In the genomic region with DNA sequence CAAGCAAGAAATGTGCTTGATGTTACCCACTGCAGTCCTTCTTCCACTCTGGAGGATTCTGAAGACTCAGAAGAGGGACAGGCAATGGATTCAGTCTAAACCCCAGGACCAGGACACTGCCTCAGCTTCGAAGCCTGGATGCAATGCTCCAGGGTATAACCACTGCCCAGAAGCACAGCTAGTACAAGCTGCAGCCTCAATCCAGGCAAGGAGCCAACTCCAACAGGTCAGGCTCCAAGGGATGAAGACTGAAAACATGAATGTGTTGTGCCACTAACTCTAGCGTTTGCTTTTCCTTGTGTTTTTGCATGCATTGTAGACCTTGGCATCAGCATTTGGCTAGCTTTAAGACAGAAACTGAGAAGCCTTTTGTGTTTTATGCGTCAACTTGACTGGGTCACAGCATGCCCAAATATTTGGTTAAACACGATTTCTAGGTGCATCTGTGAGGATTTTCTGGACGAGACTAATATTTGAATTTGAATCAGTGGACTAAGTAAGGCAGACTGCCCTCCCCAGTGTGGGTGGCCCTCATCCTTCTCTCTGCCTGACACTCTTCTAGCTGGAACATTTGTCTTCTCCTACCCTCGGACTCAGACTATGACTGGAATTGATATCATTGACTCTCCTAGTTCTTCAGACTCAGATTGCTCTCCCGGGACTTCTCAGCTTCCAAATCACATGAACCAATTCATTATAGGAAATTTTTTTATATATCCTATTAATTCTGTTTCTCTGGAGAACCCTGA, we compare ENCODE assay signal across 18 cellular contexts. TPM values are rescaled to one million over a fixed set of nuclear protein-coding genes. Genes with fewer than 3 reads are reported as not detected.
DNase-seq lines count a peak whose midpoint lies in the region; ATAC-seq and TF ChIP-seq lines count a peak whose summit lies in the region.
"Had no signal": no experiment of that assay in that cellular context is flagged by ENCODE, and none has a peak within 500 bp of the region (broad histone marks: within the 10 kb centered on the region; RNA-seq: fewer than 3 reads in every experiment).

No MANE protein-coding gene starts in this region.

- DNase-seq in PC-3 (no peak), esophagus muscularis mucosa (ENCODE audit: extremely low spot score) (no peak), right lobe of liver (peak; percentile 76 to 89 (median 82)), tibial artery (peak; percentile 91), SK-N-SH (no peak), HuH-7.5 (ENCODE audit: low spot score) (no peak), KG1 (lab: John Stamatoyannopoulos, UW) (no peak)
- DNase-seq: activated CD4-positive, alpha-beta T cell treated with anti-CD3 and anti-CD28 coated beads, Interleukin-2, amount 10 ng/mL, durations not matched to agents 7 days and 5 days; EL; endodermal cell; left colon; naive thymus-derived CD8-positive, alpha-beta T cell; NCI-H1694; NCI-H748 treated with DMSO at 0.1 percent for 48 hours; stimulated activated naive CD4-positive, alpha-beta T cell treated with Interleukin-2 at 50 U/mL for 16 hours had no signal

- H3F3A ChIP-seq in PC-3 (ENCODE audit: low read length, unreplicated experiment) (no peaks in the 10 kb centered on the region), SK-N-SH (replicated peaks; ENCODE audit: insufficient read depth) (no peaks in the 10 kb centered on the region)

- CTCF ChIA-PET in PC-3 (lab: Charles Lee): no interaction called here
- CTCF ChIA-PET in SK-N-SH (lab: Yijun Ruan, JAX): interaction anchor here (1.1 to 5.2 kb wide), 4 partner anchors 14 to 116 kb away, joined by 3 to 57 read pairs (median 7); no protein-coding TSS in a partner anchor

- H2AFZ ChIP-seq in PC-3 (ENCODE audit: low read length) (no peak overlapping the region), SK-N-SH (ENCODE audit: low read depth) (no peak overlapping the region)

- intact Hi-C loops in PC-3 (cut with micrococcal nuclease): no loop called here
- intact Hi-C loops in esophagus muscularis mucosa (cut with DNase I): loop anchor here (10.0 kb wide), 1 partner anchor 215 kb away; no protein-coding TSS in a partner anchor
- intact Hi-C loops in right lobe of liver (cut with DNase I): loop anchor here in 1 of 2 donors (5.0 kb wide), 1 partner anchor 47 kb away; no protein-coding TSS in a partner anchor
- intact Hi-C loops in tibial artery (cut with DNase I; ENCODE audit: low total_unique reads): loop anchor here (5.0 kb wide), 3 partner anchors 47 to 167 kb away; no protein-coding TSS in a partner anchor

- ATAC-seq in PC-3 (peak; percentile 46), right lobe of liver (peak; percentile 76 to 89 (median 85)), HG03039 (IDR thresholded peaks at IDR 0.05; ENCODE audit: unreplicated experiment) (no peak)
- ATAC-seq: K562; left colon; naive thymus-derived CD8-positive, alpha-beta T cell had no signal

- POLR2A ChIA-PET in PC-3 (lab: Charles Lee; ENCODE audit: unreplicated experiment) (no interaction called here), SK-N-SH (lab: Yijun Ruan, JAX) (no interaction called here)

- H3K4me3 ChIP-seq in PC-3 (ENCODE audit: low read length) (no peak overlapping the region), esophagus muscularis mucosa (no peak overlapping the region), right lobe of liver (no peak overlapping the region), tibial artery (no peak overlapping the region), SK-N-SH (ENCODE audit: low read depth in 2 of 2, low read length in 1 of 2) (no peak overlapping the region)
- H3K4me3 ChIP-seq: K562 had no signal

- no peak overlapping the region for H3K27ac ChIP-seq in PC-3 (ENCODE audit: low read length)
- H3K27ac ChIP-seq in esophagus muscularis mucosa (replicated peaks in 1 of 4): peak overlapping the region in 3 of 4 donors; percentile 12 to 58 (median 41)
- H3K27ac ChIP-seq in right lobe of liver: peak overlapping the region in 1 of 3 donors; percentile 15
- peak overlapping the region; percentile 37 to 57 for H3K27ac ChIP-seq in tibial artery
- H3K27ac ChIP-seq in SK-N-SH (ENCODE audit: low read depth in 2 of 2, low read length in 1 of 2): no peak overlapping the region
- H3K27ac ChIP-seq: C4-2B had no signal

- no peak overlapping the region for H3K4me2 ChIP-seq in PC-3 (ENCODE audit: low read length)
- no peak overlapping the region for H3K4me2 ChIP-seq in SK-N-SH

- H3K36me3 ChIP-seq in PC-3 (ENCODE audit: low read depth, low read length) (no peaks in the 10 kb centered on the region), esophagus muscularis mucosa (no peaks in the 10 kb centered on the region), right lobe of liver (no peaks in the 10 kb centered on the region), tibial artery (no peaks in the 10 kb centered on the region), SK-N-SH (replicated peaks in 1 of 2; ENCODE audit: control insufficient read depth in 1 of 2, insufficient read depth in 2 of 2, low read length in 1 of 2) (no peaks in the 10 kb centered on the region)

- H3K9ac ChIP-seq in PC-3 (ENCODE audit: low read length) (no peak overlapping the region), SK-N-SH (no peak overlapping the region)

- no peaks in the 10 kb centered on the region for H3K27me3 ChIP-seq in PC-3 (ENCODE audit: low read length)
- no peaks in the 10 kb centered on the region for H3K27me3 ChIP-seq in esophagus muscularis mucosa
- no peaks in the 10 kb centered on the region for H3K27me3 ChIP-seq in right lobe of liver
- no peaks in the 10 kb centered on the region for H3K27me3 ChIP-seq in tibial artery
- no peaks in the 10 kb centered on the region for H3K27me3 ChIP-seq in SK-N-SH (ENCODE audit: insufficient read depth)

- TF ChIP-seq POLR2A in esophagus muscularis mucosa (IDR thresholded peaks at IDR 0.05; ENCODE audit: low read depth): no peak
- no peak for TF ChIP-seq POLR2A in right lobe of liver (IDR thresholded peaks at IDR 0.05)

- no peaks in the 10 kb centered on the region for H3K4me1 ChIP-seq in PC-3 (ENCODE audit: insufficient read depth, low read length)
- H3K4me1 ChIP-seq in esophagus muscularis mucosa: peaks cover 26 to 45% (median 40%) of the 10 kb centered on the region in 4 donors
- peaks cover 0 to 36% (median 16%) of the 10 kb centered on the region in 4 donors for H3K4me1 ChIP-seq in right lobe of liver
- H3K4me1 ChIP-seq in tibial artery: peaks cover 0 to 16% (median 13%) of the 10 kb centered on the region in 4 donors
- H3K4me1 ChIP-seq in SK-N-SH (ENCODE audit: control insufficient read depth in 1 of 2, insufficient read depth in 2 of 2, low read depth in 1 of 2, low read length in 1 of 2): no peaks in the 10 kb centered on the region; a peak in 1 of 4 replicates

- TF ChIP-seq EP300 in esophagus muscularis mucosa (IDR thresholded peaks at IDR 0.05): no peak
- TF ChIP-seq EP300 in SK-N-SH (IDR thresholded peaks at IDR 0.05; ENCODE audit: borderline replicate concordance in 1 of 2, low read depth in 1 of 2, low read length in 1 of 2): no peak

- no TSS peak for BruUV-seq in PC-3 (replicated peaks; lab: Mats Ljungman, UMichigan)

- TF ChIP-seq CTCF in PC-3 (conservative IDR thresholded peaks at IDR 0.05; ENCODE audit: low read depth, low read length): no peak
- TF ChIP-seq CTCF in esophagus muscularis mucosa (IDR thresholded peaks at IDR 0.05): no peak
- TF ChIP-seq CTCF in right lobe of liver (IDR thresholded peaks at IDR 0.05): no peak
- no peak for TF ChIP-seq CTCF in tibial artery (IDR thresholded peaks at IDR 0.05)
- no peak for TF ChIP-seq CTCF in SK-N-SH (IDR thresholded peaks at IDR 0.05)

- H3K9me3 ChIP-seq in PC-3 (ENCODE audit: low read length) (no peaks in the 10 kb centered on the region), esophagus muscularis mucosa (no peaks in the 10 kb centered on the region), right lobe of liver (no peaks in the 10 kb centered on the region), tibial artery (no peaks in the 10 kb centered on the region), SK-N-SH (no peaks in the 10 kb centered on the region)

- no peak for TF ChIP-seq RAD21 in SK-N-SH (IDR thresholded peaks at IDR 0.05; ENCODE audit: low read length)

- no peaks in the 10 kb centered on the region for H3K9me2 ChIP-seq in PC-3 (replicated peaks; ENCODE audit: low read length)
- H3K9me2 ChIP-seq in SK-N-SH: no peaks in the 10 kb centered on the region

- H4K20me1 ChIP-seq in PC-3 (ENCODE audit: low read length) (no peaks in the 10 kb centered on the region), SK-N-SH (ENCODE audit: insufficient read depth) (no peaks in the 10 kb centered on the region)

- WGBS in esophagus muscularis mucosa: 25% methylated on average over 7 of the region's 7 CpGs
- 34% methylated on average over 5 of the region's 7 CpGs for WGBS in right lobe of liver (ENCODE audit: insufficient coverage, low coverage, low lambda C conversion rate, missing lambda C conversion rate)
- 26% methylated on average over 7 of the region's 7 CpGs for WGBS in SK-N-SH (ENCODE audit: low lambda C conversion rate)

- no peaks in the 10 kb centered on the region for H3K79me2 ChIP-seq in PC-3 (ENCODE audit: low read length)
- no peaks in the 10 kb centered on the region for H3K79me2 ChIP-seq in SK-N-SH (ENCODE audit: insufficient read depth)

TF ChIP-seq in SK-N-SH, 30 proteins besides CTCF, POLR2A, EP300 and RAD21 (continues in another document):
- no peak for TF ChIP-seq MAX (IDR thresholded peaks at IDR 0.05; ENCODE audit: low read depth)
- no peak for TF ChIP-seq RCOR1 (IDR thresholded peaks at IDR 0.05; ENCODE audit: low read length)
- no peak for TF ChIP-seq TEAD4 (IDR thresholded peaks at IDR 0.05; ENCODE audit: borderline replicate concordance, insufficient read depth)
- TF ChIP-seq FOXM1 (IDR thresholded peaks at IDR 0.05; ENCODE audit: low read depth): no peak
- TF ChIP-seq CHD2 (IDR thresholded peaks at IDR 0.05; ENCODE audit: low read length, partially characterized antibody): no peak
- TF ChIP-seq PBX3 (IDR thresholded peaks at IDR 0.05): no peak
- no peak for TF ChIP-seq YY1 (IDR thresholded peaks at IDR 0.05; ENCODE audit: low read depth)

RNA-seq across cellular contexts. Expression of gene GPX3, which starts 20.5 kb away (rescaled TPM):
- total RNA-seq in PC-3 (2014; rRNA removed) (not detected in 2 replicates), esophagus muscularis mucosa (1,000 to 10,000 TPM; 1,165 to 3,724 (median 1,939) TPM), right lobe of liver (100 to 1,000 TPM; 192 to 869 (median 343) TPM)
- 3.2 and 3.8 TPM in 2 replicates for polyA plus RNA-seq in SK-N-SH (2012; rRNA removed)
- 2.9 and 3.5 TPM in 2 replicates for polyA plus RNA-seq in SK-N-SH (2012; cell fraction: cytosol; rRNA removed)
- 0.77 and 1.1 TPM in 2 replicates for polyA plus RNA-seq in SK-N-SH (2012; cell fraction: nucleus; rRNA removed)
- total RNA-seq: activated CD4-positive, alpha-beta T cell treated with anti-CD3 and anti-CD28 coated beads, Interleukin-2, amount 10 ng/mL, durations not matched to agents 7 days and 5 days; naive thymus-derived CD8-positive, alpha-beta T cell had no signal

Comparison
In these comparisons a context has a peak if more than half of its experiments do, and no peak if none do; other contexts are left out.
1. DNase-seq: peak in right lobe of liver (3 of 3) and tibial artery (2 of 2); none in PC-3 (single experiment), esophagus muscularis mucosa (single experiment), SK-N-SH (single experiment), HuH-7.5 (single experiment) and KG1 (single experiment).
2. H3K27ac ChIP-seq: peak in esophagus muscularis mucosa (3 of 4) and tibial artery (2 of 2); none in PC-3 (single experiment) and SK-N-SH (0 of 2).
3. RNA of gene GPX3, which starts 20.5 kb away (total RNA-seq): 1,165 to 3,724 TPM in esophagus muscularis mucosa and 192 to 869 TPM in right lobe of liver; not detected in PC-3; every median in the first group is over 100 times any median in the second.